Comparison of ENCODE assay signal across 1 cellular context in genomic region chr9:133124123-133124948, GRCh38.
TF ChIP-seq lines count a peak whose summit lies in the region.

No MANE protein-coding gene starts in this region.

TF ChIP-seq in IMR-90, 13 proteins besides CTCF, POLR2A, EP300 and RAD21:
- TF ChIP-seq ELK1 (IDR thresholded peaks at IDR 0.05; ENCODE audit: borderline replicate concordance, low read depth, low read length) = no peak
- no peak for TF ChIP-seq MAFK (IDR thresholded peaks at IDR 0.05; ENCODE audit: low read depth, low read length)
- TF ChIP-seq RCOR1 (IDR thresholded peaks at IDR 0.05; ENCODE audit: insufficient replicate concordance, low read length) = no peak
- no peak for TF ChIP-seq NFE2L2 (IDR thresholded peaks at IDR 0.05; ENCODE audit: low read depth, low read length)
- TF ChIP-seq SMC3 (IDR thresholded peaks at IDR 0.05; ENCODE audit: low read depth, low read length) = no peak
- no peak for TF ChIP-seq BHLHE40 (IDR thresholded peaks at IDR 0.05; ENCODE audit: low read depth, low read length)
- TF ChIP-seq MXI1 (IDR thresholded peaks at IDR 0.05; ENCODE audit: borderline replicate concordance, low read depth, low read length) = no peak
- no peak for TF ChIP-seq USF2 (IDR thresholded peaks at IDR 0.05; ENCODE audit: low read depth, low read length)
- no peak for TF ChIP-seq CHD1 (IDR thresholded peaks at IDR 0.05; ENCODE audit: low read depth, low read length)
